ENCODE assay signal across 12 cellular contexts in the genomic region with DNA sequence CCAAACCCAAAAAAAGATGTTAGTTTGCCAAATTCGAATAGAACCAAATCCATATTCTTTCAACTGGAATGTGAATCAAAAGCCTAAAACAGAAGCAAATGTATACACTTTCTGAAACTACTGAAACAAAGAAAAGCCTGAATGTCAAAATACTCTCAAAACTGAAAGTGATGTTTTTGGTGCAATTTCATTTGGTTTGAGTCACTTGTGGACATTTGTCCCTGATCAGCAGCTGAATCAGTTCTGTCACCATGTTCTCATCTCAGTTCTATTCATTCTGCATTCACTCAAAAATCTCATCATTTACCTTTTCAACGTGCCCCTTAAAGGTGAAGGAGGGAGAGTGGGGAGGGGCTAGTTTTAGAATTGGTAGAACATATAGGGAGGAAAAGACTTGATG.
"Had no signal": no experiment of that assay in that cellular context is flagged by ENCODE, and none has a peak within 500 bp of the region (broad histone marks: within the 10 kb centered on the region; RNA-seq: fewer than 3 reads in every experiment).

No MANE protein-coding gene starts in this region.

- ATAC-seq: heart right ventricle, right cardiac atrium had no signal

- H3K4me3 ChIP-seq: colonic mucosa, heart right ventricle, left ventricle myocardium inferior, smooth muscle cell, thyroid gland, vagina had no signal

- H3K36me3 ChIP-seq: colonic mucosa, heart right ventricle, left ventricle myocardium inferior, thyroid gland, vagina had no signal

- H3K4me1 ChIP-seq: colonic mucosa, left ventricle myocardium inferior, vagina had no signal

- H3K27me3 ChIP-seq: thyroid gland, vagina had no signal

- H3K9me3 ChIP-seq: colonic mucosa, heart right ventricle, left ventricle myocardium inferior, thyroid gland, vagina had no signal

- DNase-seq: activated naive CD4-positive, alpha-beta T cell treated with anti-CD3 and anti-CD28 coated beads, Interleukin-2, amount 10 ng/mL, durations not matched to agents 7 days and 5 days; colonic mucosa; effector CD4-positive, alpha-beta T cell; heart right ventricle; islet precursor cell; left ventricle myocardium inferior; mesenchymal stem cell; occipital lobe; right cardiac atrium; thyroid gland had no signal
